11 cellular contexts compared by ENCODE assay signal in genomic region chr4:38411092-38411491, GRCh38.
DNase-seq lines count a peak whose midpoint lies in the region; ATAC-seq, FAIRE-seq and TF ChIP-seq lines count a peak whose summit lies in the region.
"Had no signal": no experiment of that assay in that cellular context is flagged by ENCODE, and none has a peak within 500 bp of the region (broad histone marks: within the 10 kb centered on the region; RNA-seq: fewer than 3 reads in every experiment).

No MANE protein-coding gene starts in this region.

- peak; percentile 9 for DNase-seq in GM18507 (ENCODE audit: extremely low spot score, insufficient read length, low read depth)
- DNase-seq in mucosa of descending colon: peak in 1 of 3 donors; percentile 38
- DNase-seq in NCI-H510A (lab: John Stamatoyannopoulos, UW): no peak
- DNase-seq in HTR-8/SVneo (ENCODE audit: insufficient read length, low spot score): no peak
- DNase-seq: KBM-7, NCI-H187, upper lobe of left lung had no signal

- intact Hi-C loops in mucosa of descending colon (cut with DNase I, micrococcal nuclease): no loop called here

- peaks cover 5% of the 10 kb centered on the region for H3K4me1 ChIP-seq in mucosa of descending colon (ENCODE audit: low read depth)

- no peak overlapping the region for H3K4me3 ChIP-seq in mucosa of descending colon
- H3K4me3 ChIP-seq: hepatocyte, upper lobe of left lung had no signal

- FAIRE-seq in GM18507 (lab: Jason Lieb, UNC) (peak; percentile 69), HTR-8/SVneo (lab: Jason Lieb, UNC) (no peak)

- TF ChIP-seq CTCF in mucosa of descending colon (IDR thresholded peaks at IDR 0.05): no peak

- ATAC-seq in GM19463 (IDR thresholded peaks at IDR 0.05; ENCODE audit: unreplicated experiment): peak; percentile 51
- peak; percentile 94 for ATAC-seq in HG03095 (IDR thresholded peaks at IDR 0.05; ENCODE audit: unreplicated experiment)
- peak; percentile 77 for ATAC-seq in mucosa of descending colon
- ATAC-seq in HG03521 (IDR thresholded peaks at IDR 0.05; ENCODE audit: unreplicated experiment): no peak

- no peaks in the 10 kb centered on the region for H3K36me3 ChIP-seq in mucosa of descending colon (ENCODE audit: low read depth)
- H3K36me3 ChIP-seq: upper lobe of left lung had no signal

- no peaks in the 10 kb centered on the region for H3K9me3 ChIP-seq in mucosa of descending colon
- H3K9me3 ChIP-seq: upper lobe of left lung had no signal
